8 cellular contexts compared by ENCODE assay signal in genomic region chr7:32500922-32501341, GRCh38. TPM values are rescaled to one million over a fixed set of nuclear protein-coding genes. Genes with fewer than 3 reads are reported as not detected.
DNase-seq lines count a peak whose midpoint lies in the region; ATAC-seq and TF ChIP-seq lines count a peak whose summit lies in the region.

No MANE protein-coding gene starts in this region.

- no peak overlapping the region for H3K27ac ChIP-seq in CD8-positive, alpha-beta T cell (ENCODE audit: low read depth, low read length)

- no peaks in the 10 kb centered on the region for H3K9me3 ChIP-seq in CD8-positive, alpha-beta T cell (ENCODE audit: low read length)

- POLR2A ChIA-PET in CD8-positive, alpha-beta T cell (lab: Charles Lee), result interaction anchor here (1.6 kb wide), 1 partner anchor 11 kb away, joined by 4 read pairs; the partner anchor contains the start of gene LSM5
- POLR2A ChIA-PET in naive thymus-derived CD8-positive, alpha-beta T cell (lab: Charles Lee), result interaction anchor here (0.8 kb wide), 1 partner anchor 15 kb away, joined by 3 read pairs; no protein-coding TSS in a partner anchor

- H3K4me3 Mint-ChIP-seq in CD8-positive, alpha-beta T cell, result peak overlapping the region; percentile 36
- H3K4me3 Mint-ChIP-seq in IgD-negative memory B cell, result peak overlapping the region in 3 of 4 donors; percentile 5 to 41 (median 7)
- peak overlapping the region in 9 of 10 donors; percentile 22 to 68 (median 52) for H3K4me3 Mint-ChIP-seq in naive thymus-derived CD8-positive, alpha-beta T cell

- H3K36me3 ChIP-seq in CD8-positive, alpha-beta T cell (ENCODE audit: insufficient read depth, low read length), result no peaks in the 10 kb centered on the region

- H3K9me3 Mint-ChIP-seq in CD8-positive, alpha-beta T cell, result no peaks in the 10 kb centered on the region
- no peaks in the 10 kb centered on the region for H3K9me3 Mint-ChIP-seq in IgD-negative memory B cell
- H3K9me3 Mint-ChIP-seq in naive thymus-derived CD8-positive, alpha-beta T cell, result no peaks in the 10 kb centered on the region

- intact Hi-C loops in CD8-positive, alpha-beta T cell (cut with DNase I, micrococcal nuclease), result no loop called here

- H3K36me3 Mint-ChIP-seq in CD8-positive, alpha-beta T cell, result peaks cover 23% of the 10 kb centered on the region
- peaks cover 6% of the 10 kb centered on the region for H3K36me3 Mint-ChIP-seq in IgD-negative memory B cell
- H3K36me3 Mint-ChIP-seq in naive thymus-derived CD8-positive, alpha-beta T cell, result peaks cover 0 to 20% (median 10%) of the 10 kb centered on the region in 3 donors

- DNase-seq in CD8-positive, alpha-beta T cell, result no peak
- peak; percentile 27 for DNase-seq in amniotic epithelial cell (ENCODE audit: low read depth)
- DNase-seq in naive thymus-derived CD8-positive, alpha-beta T cell, result no peak
- no peak for DNase-seq in UCSD-AML1 (lab: John Stamatoyannopoulos, UW; ENCODE audit: unreplicated experiment)
- no peak for DNase-seq in NCI-H1694 (lab: John Stamatoyannopoulos, UW)
- no peak for DNase-seq in central memory CD4-positive, alpha-beta T cell

- TF ChIP-seq CTCF in CD8-positive, alpha-beta T cell (IDR thresholded peaks at IDR 0.05), result no peak

- no peaks in the 10 kb centered on the region for H3K27me3 Mint-ChIP-seq in CD8-positive, alpha-beta T cell (ENCODE audit: low read depth)
- H3K27me3 Mint-ChIP-seq in IgD-negative memory B cell, result no peaks in the 10 kb centered on the region
- no peaks in the 10 kb centered on the region for H3K27me3 Mint-ChIP-seq in naive thymus-derived CD8-positive, alpha-beta T cell

- no peaks in the 10 kb centered on the region for H3K27me3 ChIP-seq in CD8-positive, alpha-beta T cell (ENCODE audit: insufficient read depth, low read length)

- H3K4me1 Mint-ChIP-seq in CD8-positive, alpha-beta T cell (ENCODE audit: low read depth), result peaks cover 63% of the 10 kb centered on the region
- H3K4me1 Mint-ChIP-seq in IgD-negative memory B cell, result peaks cover 28 to 34% (median 32%) of the 10 kb centered on the region in 3 donors
- H3K4me1 Mint-ChIP-seq in naive thymus-derived CD8-positive, alpha-beta T cell, result peaks cover 21 to 78% (median 57%) of the 10 kb centered on the region in 4 donors

- H3K27ac Mint-ChIP-seq in CD8-positive, alpha-beta T cell, result peak overlapping the region; percentile 46
- no peak overlapping the region for H3K27ac Mint-ChIP-seq in IgD-negative memory B cell
- H3K27ac Mint-ChIP-seq in naive thymus-derived CD8-positive, alpha-beta T cell, result peak overlapping the region in 9 of 10 donors; percentile 17 to 66 (median 57)

- CTCF ChIA-PET in CD8-positive, alpha-beta T cell (lab: Charles Lee), result no interaction called here

- no peak for ATAC-seq in CD8-positive, alpha-beta T cell
- peak; percentile 59 for ATAC-seq in GM21423 (IDR thresholded peaks at IDR 0.05; ENCODE audit: unreplicated experiment)
- ATAC-seq in naive thymus-derived CD8-positive, alpha-beta T cell, result no peak

- H3K4me1 ChIP-seq in CD8-positive, alpha-beta T cell (ENCODE audit: insufficient read depth, low read length), result peaks cover 52% of the 10 kb centered on the region

- no peak overlapping the region for H3K4me3 ChIP-seq in CD8-positive, alpha-beta T cell (ENCODE audit: low read depth, low read length)

RNA-seq across cellular contexts. Expression of gene AVL9, which starts 5.6 kb away (rescaled TPM):
- 10 to 100 TPM; 22.4 to 24.7 TPM for total RNA-seq in CD8-positive, alpha-beta T cell
- polyA plus RNA-seq in IgD-negative memory B cell, result 9.5 TPM
- 10 to 100 TPM; 44.5 to 45.3 TPM for total RNA-seq in naive thymus-derived CD8-positive, alpha-beta T cell
- polyA plus RNA-seq in naive thymus-derived CD8-positive, alpha-beta T cell, result 10 to 100 TPM; 10.4 to 13.4 (median 12.5) TPM

RNA-seq across cellular contexts. Expression of gene LSM5, which starts 10.8 kb away (rescaled TPM):
- 10 to 100 TPM; 32.1 to 38.6 TPM for total RNA-seq in CD8-positive, alpha-beta T cell
- 91.7 TPM for polyA plus RNA-seq in IgD-negative memory B cell
- 10 to 100 TPM; 45.9 to 56.9 TPM for total RNA-seq in naive thymus-derived CD8-positive, alpha-beta T cell
- polyA plus RNA-seq in naive thymus-derived CD8-positive, alpha-beta T cell, result 100 to 1,000 TPM; 141 to 179 (median 174) TPM

Comparison
In these comparisons a context has a peak if more than half of its experiments do, and no peak if none do; other contexts are left out.
1. H3K27ac Mint-ChIP-seq: peak in CD8-positive, alpha-beta T cell (single experiment) and naive thymus-derived CD8-positive, alpha-beta T cell (9 of 10); none in IgD-negative memory B cell (0 of 3).
2. Peak in every context shown above with its lines, with median percentiles within 50 percentile points of each other: H3K4me3 Mint-ChIP-seq.